In genomic region chrX:13888284-13888683, GRCh38 we compare ENCODE assay signal across 24 cellular contexts.
DNase-seq lines count a peak whose midpoint lies in the region; ATAC-seq, FAIRE-seq and TF ChIP-seq lines count a peak whose summit lies in the region.
"Had no signal": no experiment of that assay in that cellular context is flagged by ENCODE, and none has a peak within 500 bp of the region (broad histone marks: within the 10 kb centered on the region; RNA-seq: fewer than 3 reads in every experiment).

No MANE protein-coding gene starts in this region.

- H3K27me3 Mint-ChIP-seq in glutamatergic neuron (ENCODE audit: unreplicated experiment): peaks cover 2% of the 10 kb centered on the region
- peaks cover 0 to 25% of the 10 kb centered on the region in 2 donors for H3K27me3 Mint-ChIP-seq in stimulated activated naive B cell treated with anti-CD40 and anti-IgM and Interleukin-4, amounts not matched to agents 10 μg/mL and 1 μg/mL and 100 μg/mL, for 72 hours

- no peak overlapping the region for H3K9ac ChIP-seq in neuronal stem cell (ENCODE audit: low read depth, low read length, poor library complexity)
- H3K9ac ChIP-seq: BLaER1 treated with 17β-estradiol and CSF1 and Interleukin-3, amounts not matched to agents 10 nM and 100 nM; parathyroid adenoma had no signal

- peak overlapping the region; percentile 30 for H2AFZ ChIP-seq in neuronal stem cell (ENCODE audit: low read length)
- H2AFZ ChIP-seq: parathyroid adenoma had no signal

- H3K36me3 ChIP-seq in neuronal stem cell (replicated peaks in 1 of 2; ENCODE audit: control insufficient read depth in 2 of 2, insufficient read depth in 2 of 2, low read length in 2 of 2): peaks cover 0 to 10% of the 10 kb centered on the region in 2 donors
- H3K36me3 ChIP-seq: BLaER1 treated with 17β-estradiol and CSF1 and Interleukin-3, amounts not matched to agents 10 nM and 100 nM; esophagus squamous epithelium; lower lobe of right lung; thyroid gland had no signal

- no peaks in the 10 kb centered on the region for H3K27me3 ChIP-seq in neuronal stem cell (ENCODE audit: control insufficient read depth in 3 of 3, insufficient read depth in 3 of 3, low read depth in 1 of 3, low read length in 3 of 3)
- H3K27me3 ChIP-seq: esophagus squamous epithelium, thyroid gland had no signal

- no peak overlapping the region for H3K14ac ChIP-seq in neuronal stem cell (ENCODE audit: low read length)

- H3K4me3 ChIP-seq in neuronal stem cell (ENCODE audit: low read length in 2 of 2): no peak overlapping the region
- H3K4me3 ChIP-seq: BLaER1 treated with 17β-estradiol and CSF1 and Interleukin-3, amounts not matched to agents 10 nM and 100 nM; esophagus squamous epithelium; lower lobe of right lung; thyroid gland had no signal

- peak overlapping the region; percentile 33 for H3K27ac Mint-ChIP-seq in glutamatergic neuron (ENCODE audit: unreplicated experiment)
- H3K27ac Mint-ChIP-seq in stimulated activated naive B cell treated with anti-CD40 and anti-IgM and Interleukin-4, amounts not matched to agents 10 μg/mL and 1 μg/mL and 100 μg/mL, for 72 hours: no peak overlapping the region
- H3K27ac Mint-ChIP-seq: stimulated activated effector memory CD8-positive, alpha-beta T cell treated with anti-CD3 and anti-CD28 coated beads, Interleukin-12 subunit alpha, Interleukin-12 subunit beta, amount 100 ng/mL, for 72 hours had no signal

- WGBS in neuronal stem cell (ENCODE audit: extremely low coverage in 2 of 2, insufficient read length in 2 of 2, insufficient replicate concordance in 1 of 2), 2 donors: no CpG with 5 or more reads among the region's 8 CpGs

- peak; percentile 28 for DNase-seq in COLO829 (ENCODE audit: low spot score)
- peak in 38 of 58 donors; percentile 1 to 85 (median 26) for DNase-seq in anterior cingulate cortex (lab: John Stamatoyannopoulos, UW)
- no peak for DNase-seq in glutamatergic neuron
- no peak for DNase-seq in neuronal stem cell (ENCODE audit: low spot score)
- no peak for DNase-seq in activated CD4-positive, alpha-beta T cell treated with anti-CD3 and anti-CD28 coated beads, Interleukin-2, amount 50 U/mL, for 4 hours
- no peak for DNase-seq in RCC 7860 (ENCODE audit: low spot score)
- DNase-seq in HPDE6-E6E7 (ENCODE audit: extremely low spot score): no peak
- DNase-seq in stimulated activated naive B cell treated with anti-CD40 and anti-IgM and Interleukin-4, amounts not matched to agents 10 μg/mL and 1 μg/mL and 100 μg/mL, for 72 hours: no peak
- DNase-seq: activated CD4-positive, alpha-beta T cell treated with anti-CD3 and anti-CD28 coated beads, Interleukin-2, amount 50 U/mL, for 1 hour; activated effector memory CD4-positive, alpha-beta T cell treated with Interleukin-2 at 50 U/mL for 16 hours; cerebellar nuclear complex; effector CD8-positive, alpha-beta T cell; esophagus squamous epithelium; lower lobe of right lung; NCI-H2107; NCI-H526 treated with DMSO at 0.1 percent for 48 hours; OCI-M1; SHP77; T-helper 1 cell; thyroid gland had no signal

- no peak overlapping the region for H3K27ac ChIP-seq in neuronal stem cell (replicated peaks; ENCODE audit: low read length)
- H3K27ac ChIP-seq: BLaER1 treated with 17β-estradiol and CSF1 and Interleukin-3, amounts not matched to agents 10 nM and 100 nM; esophagus squamous epithelium; lower lobe of right lung; parathyroid adenoma; thyroid gland had no signal

- no peak overlapping the region for H2BK120ac ChIP-seq in neuronal stem cell (ENCODE audit: low read depth, low read length)

- H3K36me3 Mint-ChIP-seq in glutamatergic neuron (ENCODE audit: unreplicated experiment): no peaks in the 10 kb centered on the region
- H3K36me3 Mint-ChIP-seq in stimulated activated naive B cell treated with anti-CD40 and anti-IgM and Interleukin-4, amounts not matched to agents 10 μg/mL and 1 μg/mL and 100 μg/mL, for 72 hours: no peaks in the 10 kb centered on the region
- H3K36me3 Mint-ChIP-seq: stimulated activated effector memory CD8-positive, alpha-beta T cell treated with anti-CD3 and anti-CD28 coated beads, Interleukin-12 subunit alpha, Interleukin-12 subunit beta, amount 100 ng/mL, for 72 hours had no signal

- no peak overlapping the region for H3K23ac ChIP-seq in neuronal stem cell (ENCODE audit: low read depth, low read length, poor library complexity)

- H2BK12ac ChIP-seq in neuronal stem cell (ENCODE audit: low read length): no peak overlapping the region

- no peak overlapping the region for H4K8ac ChIP-seq in neuronal stem cell (ENCODE audit: low read depth, low read length)

- TF ChIP-seq CTCF in glutamatergic neuron (IDR thresholded peaks at IDR 0.05; ENCODE audit: partially characterized antibody, unreplicated experiment): no peak

- no peak overlapping the region for H2AK5ac ChIP-seq in neuronal stem cell (ENCODE audit: low read depth, low read length)

- H3K4ac ChIP-seq in neuronal stem cell (ENCODE audit: low read length): no peak overlapping the region

- H2BK5ac ChIP-seq in neuronal stem cell (ENCODE audit: low read length): no peak overlapping the region

- H3K4me1 Mint-ChIP-seq in glutamatergic neuron (ENCODE audit: low read depth, unreplicated experiment): peaks cover 12% of the 10 kb centered on the region
- H3K4me1 Mint-ChIP-seq in stimulated activated naive B cell treated with anti-CD40 and anti-IgM and Interleukin-4, amounts not matched to agents 10 μg/mL and 1 μg/mL and 100 μg/mL, for 72 hours: peaks cover 0 to 2% of the 10 kb centered on the region in 2 donors
- H3K4me1 Mint-ChIP-seq: stimulated activated effector memory CD8-positive, alpha-beta T cell treated with anti-CD3 and anti-CD28 coated beads, Interleukin-12 subunit alpha, Interleukin-12 subunit beta, amount 100 ng/mL, for 72 hours had no signal

- H3K18ac ChIP-seq in neuronal stem cell (ENCODE audit: low read length): no peak overlapping the region

- H3K4me2 ChIP-seq in neuronal stem cell (ENCODE audit: insufficient read depth, low read length, poor library complexity, severe bottlenecking): no peak overlapping the region
- H3K4me2 ChIP-seq: BLaER1 treated with 17β-estradiol and CSF1 and Interleukin-3, amounts not matched to agents 10 nM and 100 nM had no signal

- no peak overlapping the region for H4K91ac ChIP-seq in neuronal stem cell (ENCODE audit: low read depth, low read length, poor library complexity)

- H3K9me3 Mint-ChIP-seq in glutamatergic neuron (ENCODE audit: unreplicated experiment): no peaks in the 10 kb centered on the region
- no peaks in the 10 kb centered on the region for H3K9me3 Mint-ChIP-seq in stimulated activated naive B cell treated with anti-CD40 and anti-IgM and Interleukin-4, amounts not matched to agents 10 μg/mL and 1 μg/mL and 100 μg/mL, for 72 hours
- H3K9me3 Mint-ChIP-seq: stimulated activated effector memory CD8-positive, alpha-beta T cell treated with anti-CD3 and anti-CD28 coated beads, Interleukin-12 subunit alpha, Interleukin-12 subunit beta, amount 100 ng/mL, for 72 hours had no signal

- H3K9me3 ChIP-seq in neuronal stem cell (replicated peaks in 1 of 2; ENCODE audit: control insufficient read depth in 2 of 2, insufficient read depth in 1 of 2, low read depth in 1 of 2, low read length in 2 of 2): peaks cover 0 to 4% of the 10 kb centered on the region in 2 donors
- H3K9me3 ChIP-seq: BLaER1 treated with 17β-estradiol and CSF1 and Interleukin-3, amounts not matched to agents 10 nM and 100 nM; esophagus squamous epithelium; lower lobe of right lung; thyroid gland had no signal

- H3K4me3 Mint-ChIP-seq in glutamatergic neuron (ENCODE audit: unreplicated experiment): no peak overlapping the region
- H3K4me3 Mint-ChIP-seq in stimulated activated naive B cell treated with anti-CD40 and anti-IgM and Interleukin-4, amounts not matched to agents 10 μg/mL and 1 μg/mL and 100 μg/mL, for 72 hours: no peak overlapping the region
- H3K4me3 Mint-ChIP-seq: stimulated activated effector memory CD8-positive, alpha-beta T cell treated with anti-CD3 and anti-CD28 coated beads, Interleukin-12 subunit alpha, Interleukin-12 subunit beta, amount 100 ng/mL, for 72 hours had no signal

- no peaks in the 10 kb centered on the region for H3K79me1 ChIP-seq in neuronal stem cell (ENCODE audit: low read depth, low read length)

- H3K4me1 ChIP-seq in neuronal stem cell (ENCODE audit: control insufficient read depth in 2 of 2, insufficient read depth in 1 of 2, low read depth in 1 of 2, low read length in 2 of 2): peaks cover 7 to 16% of the 10 kb centered on the region in 2 donors
- H3K4me1 ChIP-seq: BLaER1 treated with 17β-estradiol and CSF1 and Interleukin-3, amounts not matched to agents 10 nM and 100 nM; lower lobe of right lung; parathyroid adenoma; thyroid gland had no signal

- no peak overlapping the region for H2BK15ac ChIP-seq in neuronal stem cell (ENCODE audit: low read length)

- no peak for ATAC-seq in stimulated activated naive B cell treated with anti-CD40 and anti-IgM and Interleukin-4, amounts not matched to agents 10 μg/mL and 1 μg/mL and 100 μg/mL, for 72 hours (replicated peaks)
- ATAC-seq: HepG2; lower lobe of right lung; stimulated activated effector memory CD8-positive, alpha-beta T cell treated with anti-CD3 and anti-CD28 coated beads, Interleukin-12 subunit alpha, Interleukin-12 subunit beta, amount 100 ng/mL, for 72 hours had no signal

- FAIRE-seq in RCC 7860 (lab: Jason Lieb, UNC): no peak
- FAIRE-seq: HepG2 had no signal

Comparison
In these comparisons a context has a peak if more than half of its experiments do, and no peak if none do; other contexts are left out.
1. DNase-seq: peak in COLO829 (single experiment) and anterior cingulate cortex (38 of 58); none in glutamatergic neuron (single experiment), neuronal stem cell (single experiment), activated CD4-positive, alpha-beta T cell treated with anti-CD3 and anti-CD28 coated beads, Interleukin-2, amount 50 U/mL, for 4 hours (0 of 2), RCC 7860 (single experiment), HPDE6-E6E7 (single experiment) and stimulated activated naive B cell treated with anti-CD40 and anti-IgM and Interleukin-4, amounts not matched to agents 10 μg/mL and 1 μg/mL and 100 μg/mL, for 72 hours (single experiment).